ENCODE assay signal across 23 cellular contexts in the genomic region with DNA sequence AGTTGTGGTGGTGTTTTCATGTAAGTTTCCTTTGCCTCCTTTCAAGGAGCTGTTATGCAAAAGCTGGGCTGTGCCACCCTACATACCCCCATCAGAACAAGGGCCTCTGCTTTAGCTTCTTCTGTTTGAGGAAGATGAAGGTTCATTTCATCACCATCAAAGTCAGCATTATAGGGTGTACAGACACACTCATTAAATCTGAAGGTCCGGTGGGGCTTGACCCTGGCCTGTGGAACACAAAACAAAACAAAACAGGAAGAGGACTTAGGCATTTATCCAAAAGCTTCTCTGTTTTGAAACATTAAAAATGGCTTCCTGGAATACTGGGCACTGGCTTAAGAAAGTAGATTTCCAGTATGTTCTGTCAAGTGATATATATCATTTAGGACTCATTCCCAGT.
"Had no signal": no experiment of that assay in that cellular context is flagged by ENCODE, and none has a peak within 500 bp of the region (broad histone marks: within the 10 kb centered on the region; RNA-seq: fewer than 3 reads in every experiment).

No MANE protein-coding gene starts in this region.

- ATAC-seq: activated CD4-positive, CD25-positive, alpha-beta regulatory T cell treated with anti-CD3 and anti-CD28 coated beads, Interleukin-2, amount 50 U/mL, for 24 hours; activated CD8-positive, alpha-beta T cell treated with anti-CD3 and anti-CD28 coated beads for 36 hours; activated T-cell treated with anti-CD3 and anti-CD28 coated beads, Interleukin-2, amount 50 U/mL, for 4 hours; activated T-helper 17 cell treated with anti-CD3 and anti-CD28 coated beads, Interleukin-2, amount 50 U/mL, for 72 hours; esophagus mucosa had no signal

- H3K27me3 ChIP-seq: brain microvascular endothelial cell, dorsolateral prefrontal cortex had no signal

- H3K27ac ChIP-seq: brain microvascular endothelial cell, dorsolateral prefrontal cortex had no signal

- H3K4me3 ChIP-seq: dorsolateral prefrontal cortex had no signal

- DNase-seq: activated B cell treated with CpG ODN at 0.5 μM for 24 hours; activated CD4-positive, alpha-beta T cell treated with anti-CD3 and anti-CD28 coated beads for 48 hours; activated CD4-positive, alpha-beta T cell treated with anti-CD3 and anti-CD28 coated beads, Interleukin-2, amount 50 U/mL, for 1 hour; activated CD4-positive, alpha-beta T cell treated with anti-CD3 and anti-CD28 coated beads, Interleukin-2, amount 50 U/mL, for 48 hours; activated CD8-positive, alpha-beta memory T cell treated with anti-CD3 and anti-CD28 coated beads for 24 hours; activated CD8-positive, alpha-beta T cell treated with anti-CD3 and anti-CD28 coated beads for 36 hours; activated effector memory CD4-positive, alpha-beta T cell treated with Interleukin-2 at 50 U/mL for 16 hours; activated gamma-delta T cell treated with Interleukin-2 at 50 U/mL for 16 hours; activated naive CD4-positive, alpha-beta T cell treated with anti-CD3 and anti-CD28 coated beads, Interleukin-2, amount 50 U/mL, for 16 hours; activated naive CD4-positive, alpha-beta T cell treated with Interleukin-2 at 50 U/mL for 16 hours; activated T-cell treated with anti-CD3 and anti-CD28 coated beads, Interleukin-2, amount 50 U/mL, for 4 hours; amniotic stem cell; anterior cingulate cortex; brain microvascular endothelial cell; dorsolateral prefrontal cortex; effector memory CD4-positive, alpha-beta T cell; endodermal cell; foreskin melanocyte; head of caudate nucleus; T-helper 2 cell had no signal
